Comparison of ENCODE assay signal across 8 cellular contexts in genomic region chr13:24922390-24923304, GRCh38.
A peak's percentile ranks its signal among the peaks of the same experiment; 100 is the strongest.
DNase-seq lines count a peak whose midpoint lies in the region; ATAC-seq, FAIRE-seq and TF ChIP-seq lines count a peak whose summit lies in the region.

No MANE protein-coding gene starts in this region.

- H3K9me3 ChIP-seq in aorta (ENCODE audit: control insufficient read depth, low read length): no peaks in the 10 kb centered on the region

- intact Hi-C loops in aorta (cut with DNase I): no loop called here

- H3K27me3 ChIP-seq in rectal smooth muscle tissue (ENCODE audit: control insufficient read depth, insufficient read depth, low read length) (no peaks in the 10 kb centered on the region), aorta (ENCODE audit: control insufficient read depth in 1 of 2, insufficient read depth in 2 of 2, low read length in 1 of 2) (no peaks in the 10 kb centered on the region)

- no peak for TF ChIP-seq CTCF in astrocyte of the cerebellum (IDR thresholded peaks at IDR 0.05; ENCODE audit: low read depth, low read length, missing control alignments)

- H3K36me3 ChIP-seq in rectal smooth muscle tissue (ENCODE audit: control insufficient read depth, insufficient read depth, low read length): no peaks in the 10 kb centered on the region
- H3K36me3 ChIP-seq in aorta (ENCODE audit: control insufficient read depth in 1 of 2, insufficient read depth in 2 of 2, low read length in 1 of 2): no peaks in the 10 kb centered on the region

- 0 to 1% methylated on average over 77 to 86 of the region's 86 CpGs for WGBS in aorta, 2 donors

- H3K9ac ChIP-seq in rectal smooth muscle tissue (ENCODE audit: low read length): peak overlapping the region; percentile 97

- in situ Hi-C loops in astrocyte of the cerebellum (cut with HindIII; ENCODE audit: low sequenced_read_pairs): no loop called here

- peak; percentile 67 for DNase-seq in GM18507 (ENCODE audit: extremely low spot score, insufficient read length, low read depth)
- DNase-seq in NCI-H2029 (lab: John Stamatoyannopoulos, UW): peak; percentile 84
- peak; percentile 87 for DNase-seq in T-helper 9 cell
- DNase-seq in astrocyte of the cerebellum (ENCODE audit: low read depth): peak; percentile 95
- peak; percentile 92 for DNase-seq in hepatic stellate cell (ENCODE audit: low spot score)
- peak; percentile 99 for DNase-seq in aorta

- H3K4me1 ChIP-seq in rectal smooth muscle tissue (ENCODE audit: control insufficient read depth, insufficient read depth, low read length) (no peaks in the 10 kb centered on the region), aorta (ENCODE audit: control insufficient read depth in 1 of 2, insufficient read depth in 2 of 2, low read length in 2 of 2) (peaks cover 0 to 1% of the 10 kb centered on the region in 2 donors)

- peak; percentile 93 for ATAC-seq in HG02970 (IDR thresholded peaks at IDR 0.05; ENCODE audit: low FRiP score, unreplicated experiment)
- peak; percentile 100 for ATAC-seq in aorta (ENCODE audit: low FRiP score)

- peak; percentile 99 for FAIRE-seq in GM18507 (lab: Jason Lieb, UNC)

- peak overlapping the region; percentile 92 for H3K4me3 ChIP-seq in astrocyte of the cerebellum (ENCODE audit: low read depth, low read length)
- H3K4me3 ChIP-seq in rectal smooth muscle tissue (ENCODE audit: low read length): peak overlapping the region; percentile 89
- peak overlapping the region; percentile 58 to 68 for H3K4me3 ChIP-seq in aorta (ENCODE audit: low read length in 2 of 2)

- peak overlapping the region; percentile 99 for H3K27ac ChIP-seq in rectal smooth muscle tissue (ENCODE audit: low read depth, low read length)
- peak overlapping the region; percentile 71 to 88 for H3K27ac ChIP-seq in aorta (ENCODE audit: low read depth in 1 of 2, low read length in 2 of 2)

Comparison
In these comparisons a context has a peak if more than half of its experiments do, and no peak if none do; other contexts are left out.
1. Peak in every context shown above with its lines: DNase-seq, ATAC-seq, H3K4me3 ChIP-seq and H3K27ac ChIP-seq.